ENCODE assay signal across 8 cellular contexts in genomic region chr17:15966879-15967248, GRCh38. TPM values are rescaled to one million over a fixed set of nuclear protein-coding genes. Genes with fewer than 3 reads are reported as not detected.
DNase-seq lines count a peak whose midpoint lies in the region; ATAC-seq and TF ChIP-seq lines count a peak whose summit lies in the region.

No MANE protein-coding gene starts in this region.

- peak overlapping the region; percentile 44; the same call in 1 of the 2 replicates for H3K27ac ChIP-seq in DND-41 (ENCODE audit: low read length)

- H3K4me1 Mint-ChIP-seq in neural crest cell, result peaks cover 24% of the 10 kb centered on the region

- no peaks in the 10 kb centered on the region for H3K36me3 Mint-ChIP-seq in neural crest cell (ENCODE audit: low read depth)

- peaks cover 25% of the 10 kb centered on the region for H3K4me1 ChIP-seq in DND-41 (ENCODE audit: insufficient read depth, low read length)

- no peaks in the 10 kb centered on the region for H3K79me2 ChIP-seq in DND-41 (ENCODE audit: insufficient read depth, low read length)

- no peaks in the 10 kb centered on the region for H3K27me3 ChIP-seq in DND-41 (ENCODE audit: insufficient read depth, low read length, poor library complexity)

- no peak overlapping the region for H3K4me2 ChIP-seq in DND-41 (ENCODE audit: insufficient read depth, low read length)

- TF ChIP-seq CTCF in DND-41 (IDR thresholded peaks at IDR 0.05; ENCODE audit: borderline replicate concordance, extremely low read depth, low read length, poor library complexity, severe bottlenecking) (no peak), neural crest cell (conservative IDR thresholded peaks at IDR 0.05) (no peak)

- DNase-seq in DND-41 (peak; percentile 28), NCI-H69 (lab: John Stamatoyannopoulos, UW) (peak; percentile 35), erythroblast (lab: John Stamatoyannopoulos, UW) (peak; percentile 28 to 41), neural crest cell (ENCODE audit: low read depth, low spot score) (peak; percentile 10), cerebellar cortex (ENCODE audit: low spot score) (no peak), NCI-H1436 (lab: John Stamatoyannopoulos, UW) (no peak)
- DNase-seq in activated CD4-positive, alpha-beta T cell treated with anti-CD3 and anti-CD28 coated beads for 48 hours, result no peak

- H3K4me3 Mint-ChIP-seq in neural crest cell, result peak overlapping the region; percentile 38

- no peaks in the 10 kb centered on the region for H3K27me3 Mint-ChIP-seq in neural crest cell (ENCODE audit: low read depth)

- H2AFZ ChIP-seq in DND-41 (ENCODE audit: low read depth, low read length), result no peak overlapping the region

- no peaks in the 10 kb centered on the region for H4K20me1 ChIP-seq in DND-41 (ENCODE audit: insufficient read depth, low read length)

- TF ChIP-seq POLR2A in erythroblast (IDR thresholded peaks at IDR 0.05; ENCODE audit: low read length), result no peak

- peak overlapping the region; percentile 52 for H3K27ac Mint-ChIP-seq in neural crest cell (ENCODE audit: unreplicated experiment)

- no peaks in the 10 kb centered on the region for H3K9me3 Mint-ChIP-seq in neural crest cell

- H3K4me3 ChIP-seq in DND-41 (ENCODE audit: low read depth in 1 of 2, low read length in 2 of 2), result no peak overlapping the region

- no peak overlapping the region for H3K9ac ChIP-seq in DND-41 (ENCODE audit: low read depth, low read length)

- no peaks in the 10 kb centered on the region for H3K36me3 ChIP-seq in DND-41 (ENCODE audit: insufficient read depth, low read length)

- ATAC-seq in DND-41 (ENCODE audit: insufficient read depth, low read depth) (no peak), GM19452 (IDR thresholded peaks at IDR 0.05; ENCODE audit: unreplicated experiment) (no peak)

- H3K9me3 ChIP-seq in DND-41 (ENCODE audit: insufficient read depth, low read length, severe bottlenecking), result no peaks in the 10 kb centered on the region

RNA-seq across cellular contexts. Expression of gene ADORA2B, which starts 21.9 kb away (rescaled TPM):
- total RNA-seq in neural crest cell, result 0.98 and 1.0 TPM in 2 replicates

RNA-seq across cellular contexts. Expression of gene ZSWIM7, which starts 32.6 kb away (rescaled TPM):
- total RNA-seq in neural crest cell, result 39.0 and 41.9 TPM in 2 replicates

RNA-seq across cellular contexts. Expression of gene TTC19, which starts 32.8 kb away (rescaled TPM):
- 40.3 TPM in 2 replicates for total RNA-seq in neural crest cell

Comparison
In these comparisons a context has a peak if more than half of its experiments do, and no peak if none do; other contexts are left out.
1. DNase-seq: peak in DND-41 (single experiment), NCI-H69 (single experiment), erythroblast (2 of 2) and neural crest cell (single experiment); none in activated CD4-positive, alpha-beta T cell treated with anti-CD3 and anti-CD28 coated beads for 48 hours (single experiment), cerebellar cortex (single experiment) and NCI-H1436 (single experiment).